Comparison of ENCODE assay signal across 8 cellular contexts in the genomic region with DNA sequence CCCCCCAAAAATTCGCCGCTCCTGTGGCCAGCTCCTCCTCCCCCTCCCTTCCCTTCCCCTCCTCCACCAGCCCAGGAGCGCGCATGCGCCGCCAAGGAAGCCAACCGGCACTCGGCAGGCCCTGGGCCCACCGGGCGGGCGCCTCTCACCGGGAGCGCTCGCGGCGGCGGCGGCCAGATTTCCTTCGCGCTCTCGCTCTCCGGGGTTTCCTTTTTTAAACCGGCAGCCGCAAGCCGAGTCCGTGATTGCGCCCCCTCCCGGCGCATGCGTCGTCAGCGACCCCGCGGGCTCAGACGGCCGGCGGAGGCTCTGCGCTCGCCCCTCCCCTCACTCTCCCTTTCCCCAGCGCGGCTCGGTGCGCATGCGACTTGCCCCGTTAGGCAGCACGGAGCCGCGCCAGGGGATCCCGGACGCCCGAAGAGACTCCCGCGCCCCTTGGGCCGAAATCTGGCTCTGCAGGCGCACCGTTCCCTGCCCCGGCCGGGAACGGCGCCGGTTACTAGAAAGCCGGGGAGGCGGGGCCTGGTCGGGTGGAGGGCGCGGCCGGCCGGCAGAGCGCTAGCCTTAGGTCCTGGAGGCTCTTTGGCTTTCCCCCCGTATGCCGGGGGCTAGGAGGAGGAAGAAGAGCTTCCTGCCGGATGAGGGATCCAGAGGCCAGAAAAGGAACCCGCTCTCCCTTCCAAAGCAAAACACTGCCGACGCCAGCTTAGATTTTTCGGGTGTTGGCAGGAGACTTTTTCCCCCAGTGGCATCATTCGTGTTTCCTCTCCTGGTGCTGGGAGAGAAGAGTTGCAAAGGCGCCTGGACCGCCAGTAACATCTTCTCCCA. TPM values are rescaled to one million over a fixed set of nuclear protein-coding genes. Genes with fewer than 3 reads are reported as not detected.
DNase-seq lines count a peak whose midpoint lies in the region; ATAC-seq and TF ChIP-seq lines count a peak whose summit lies in the region.

A gene with protein sequence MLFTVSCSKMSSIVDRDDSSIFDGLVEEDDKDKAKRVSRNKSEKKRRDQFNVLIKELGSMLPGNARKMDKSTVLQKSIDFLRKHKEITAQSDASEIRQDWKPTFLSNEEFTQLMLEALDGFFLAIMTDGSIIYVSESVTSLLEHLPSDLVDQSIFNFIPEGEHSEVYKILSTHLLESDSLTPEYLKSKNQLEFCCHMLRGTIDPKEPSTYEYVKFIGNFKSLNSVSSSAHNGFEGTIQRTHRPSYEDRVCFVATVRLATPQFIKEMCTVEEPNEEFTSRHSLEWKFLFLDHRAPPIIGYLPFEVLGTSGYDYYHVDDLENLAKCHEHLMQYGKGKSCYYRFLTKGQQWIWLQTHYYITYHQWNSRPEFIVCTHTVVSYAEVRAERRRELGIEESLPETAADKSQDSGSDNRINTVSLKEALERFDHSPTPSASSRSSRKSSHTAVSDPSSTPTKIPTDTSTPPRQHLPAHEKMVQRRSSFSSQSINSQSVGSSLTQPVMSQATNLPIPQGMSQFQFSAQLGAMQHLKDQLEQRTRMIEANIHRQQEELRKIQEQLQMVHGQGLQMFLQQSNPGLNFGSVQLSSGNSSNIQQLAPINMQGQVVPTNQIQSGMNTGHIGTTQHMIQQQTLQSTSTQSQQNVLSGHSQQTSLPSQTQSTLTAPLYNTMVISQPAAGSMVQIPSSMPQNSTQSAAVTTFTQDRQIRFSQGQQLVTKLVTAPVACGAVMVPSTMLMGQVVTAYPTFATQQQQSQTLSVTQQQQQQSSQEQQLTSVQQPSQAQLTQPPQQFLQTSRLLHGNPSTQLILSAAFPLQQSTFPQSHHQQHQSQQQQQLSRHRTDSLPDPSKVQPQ (minus strand): TSS at position 277 of the 828 bp plus-strand sequence. CDS start 64,124 bp downstream, outside the sequence.

- H3K4me3 ChIP-seq in DOHH2 (ENCODE audit: low read length), result peak within 1 kb of the TSS; percentile 87
- H3K4me3 ChIP-seq in KMS-11 (IDR thresholded peaks at IDR 0.05; ENCODE audit: insufficient read depth, low read depth, low read length), result peak within 1 kb of the TSS; percentile 91
- peak within 1 kb of the TSS; percentile 83 to 95 (median 88) for H3K4me3 ChIP-seq in Peyer's patch
- H3K4me3 ChIP-seq in fibroblast of lung (replicated peaks in 1 of 4; ENCODE audit: control extremely low read depth in 1 of 4, insufficient read depth in 1 of 4, low read depth in 3 of 4, low read length in 4 of 4), result peak within 1 kb of the TSS; percentile 52 to 94 (median 75)

- H3K4me1 ChIP-seq in DOHH2 (ENCODE audit: control insufficient read depth, low read length) (peaks cover 16% of the 10 kb centered on the region), KMS-11 (ENCODE audit: low read depth, poor library complexity, severe bottlenecking) (peaks cover 24% of the 10 kb centered on the region), Peyer's patch (peaks cover 0 to 17% (median 6%) of the 10 kb centered on the region in 4 donors), fibroblast of lung (ENCODE audit: control insufficient read depth, extremely low read depth, insufficient read depth, low read length) (peaks cover 13% of the 10 kb centered on the region)

- peak; percentile 54 to 72 for TF ChIP-seq POLR2A in Peyer's patch (IDR thresholded peaks at IDR 0.05)

- H3F3A ChIP-seq in DOHH2 (ENCODE audit: control insufficient read depth, insufficient read depth), result peaks cover 17% of the 10 kb centered on the region

- H3K9ac ChIP-seq in KMS-11, result peak within 1 kb of the TSS; percentile 85
- peak within 1 kb of the TSS; percentile 81 for H3K9ac ChIP-seq in fibroblast of lung (ENCODE audit: insufficient read depth, low read length)

- H2AFZ ChIP-seq in KMS-11 (ENCODE audit: low read depth), result peak within 1 kb of the TSS; percentile 90
- H2AFZ ChIP-seq in fibroblast of lung (ENCODE audit: low read length), result peak within 1 kb of the TSS; percentile 43

- ATAC-seq in GM21737 (IDR thresholded peaks at IDR 0.05; ENCODE audit: unreplicated experiment), result peak; percentile 70
- ATAC-seq in naive thymus-derived CD8-positive, alpha-beta T cell, result peak; percentile 72 to 73

- no peaks in the 10 kb centered on the region for H3K9me3 Mint-ChIP-seq in naive thymus-derived CD8-positive, alpha-beta T cell

- H3K36me3 Mint-ChIP-seq in naive thymus-derived CD8-positive, alpha-beta T cell, result no peaks in the 10 kb centered on the region

- peaks cover 11% of the 10 kb centered on the region; the same call in 1 of the 2 replicates for H4K20me1 ChIP-seq in DOHH2 (ENCODE audit: control insufficient read depth, insufficient read depth, low read depth, low read length)
- H4K20me1 ChIP-seq in KMS-11 (ENCODE audit: insufficient read depth), result no peaks in the 10 kb centered on the region
- no peaks in the 10 kb centered on the region for H4K20me1 ChIP-seq in fibroblast of lung (ENCODE audit: control insufficient read depth, extremely low read depth, insufficient read depth, low read length)

- H3K4me1 Mint-ChIP-seq in naive thymus-derived CD8-positive, alpha-beta T cell, result peaks cover 12 to 47% (median 40%) of the 10 kb centered on the region in 4 donors

- H3K27me3 Mint-ChIP-seq in naive thymus-derived CD8-positive, alpha-beta T cell, result peaks cover 0 to 3% (median 0%) of the 10 kb centered on the region in 5 donors

- peak; percentile 56 for TF ChIP-seq CTCF in DOHH2 (IDR thresholded peaks at IDR 0.05; ENCODE audit: low read depth, low read length, poor library complexity, severe bottlenecking)
- peak; percentile 56 for TF ChIP-seq CTCF in KMS-11 (conservative IDR thresholded peaks at IDR 0.05; ENCODE audit: low read depth, low read length)
- peak; percentile 31 to 77 (median 64) for TF ChIP-seq CTCF in Peyer's patch (IDR thresholded peaks at IDR 0.05)
- TF ChIP-seq CTCF in fibroblast of lung (conservative IDR thresholded peaks at IDR 0.05 in 1 of 2, IDR thresholded peaks at IDR 0.05 in 1 of 2; ENCODE audit: low read depth in 1 of 2, low read length in 2 of 2), result peak; percentile 34 to 36

- H3K4me3 Mint-ChIP-seq in naive thymus-derived CD8-positive, alpha-beta T cell, result peak within 1 kb of the TSS; percentile 84 to 96 (median 93)

- H3K36me3 ChIP-seq in DOHH2 (ENCODE audit: control insufficient read depth, low read length) (no peaks in the 10 kb centered on the region), KMS-11 (ENCODE audit: insufficient read depth) (no peaks in the 10 kb centered on the region), Peyer's patch (no peaks in the 10 kb centered on the region), fibroblast of lung (ENCODE audit: control insufficient read depth, insufficient read depth, low read length) (no peaks in the 10 kb centered on the region)

- H3K4me2 ChIP-seq in DOHH2 (ENCODE audit: low read length) (peak within 1 kb of the TSS; percentile 91), KMS-11 (peak within 1 kb of the TSS; percentile 93), fibroblast of lung (ENCODE audit: extremely low read depth, insufficient read depth, low read length) (peak within 1 kb of the TSS; percentile 42)

- H3K27me3 ChIP-seq in DOHH2 (ENCODE audit: control insufficient read depth, low read length) (peaks cover 28% of the 10 kb centered on the region), KMS-11 (ENCODE audit: insufficient read depth, low read depth) (no peaks in the 10 kb centered on the region), Peyer's patch (no peaks in the 10 kb centered on the region), fibroblast of lung (ENCODE audit: control insufficient read depth, insufficient read depth, low read length) (no peaks in the 10 kb centered on the region)

- H3K9me2 ChIP-seq in DOHH2 (replicated peaks; ENCODE audit: control insufficient read depth, low read length), result no peaks in the 10 kb centered on the region

- POLR2A ChIA-PET in naive thymus-derived CD8-positive, alpha-beta T cell (lab: Charles Lee), result interaction anchor here (0.8 to 2.6 kb wide), 8 partner anchors 37 to 401 kb away, joined by 3 to 16 read pairs (median 6); a partner anchor contains a TSS

- peak within 1 kb of the TSS; percentile 48 for H3K27ac ChIP-seq in DOHH2 (ENCODE audit: low read depth, low read length)
- H3K27ac ChIP-seq in KMS-11, result peak within 1 kb of the TSS; percentile 94
- peak within 1 kb of the TSS; percentile 97 to 98 (median 98) for H3K27ac ChIP-seq in Peyer's patch
- peak within 1 kb of the TSS; percentile 73 for H3K27ac ChIP-seq in fibroblast of lung (ENCODE audit: insufficient read depth, low read length)

- peak; percentile 77 to 92 (median 90) for DNase-seq in Peyer's patch
- peak; percentile 64 to 76 for DNase-seq in activated T-helper 1 cell treated with anti-CD3 and anti-CD28 coated beads, Interleukin-2, amount 50 U/mL, for 16 hours (ENCODE audit: low read depth in 1 of 2, low spot score in 1 of 2)
- DNase-seq in fibroblast of lung (ENCODE audit: low read depth in 2 of 2), result peak; percentile 85 to 91
- peak; percentile 73 to 91 (median 82) for DNase-seq in naive thymus-derived CD8-positive, alpha-beta T cell
- peak; percentile 75 to 91 (median 80) for DNase-seq in stimulated activated naive CD4-positive, alpha-beta T cell (lab: John Stamatoyannopoulos, UW)

- peak within 1 kb of the TSS; percentile 89 to 97 (median 92) for H3K27ac Mint-ChIP-seq in naive thymus-derived CD8-positive, alpha-beta T cell

- H3K79me2 ChIP-seq in DOHH2 (ENCODE audit: control insufficient read depth, low read length) (peaks cover 32% of the 10 kb centered on the region), KMS-11 (ENCODE audit: insufficient read depth, low read depth) (peaks cover 34% of the 10 kb centered on the region), fibroblast of lung (ENCODE audit: control insufficient read depth, insufficient read depth, low read length) (peaks cover 30% of the 10 kb centered on the region)

- H3K9me3 ChIP-seq in DOHH2 (ENCODE audit: control insufficient read depth, insufficient read depth, low read length) (peaks cover under 1% of the 10 kb centered on the region; the same call in 1 of the 2 replicates), Peyer's patch (no peaks in the 10 kb centered on the region), fibroblast of lung (ENCODE audit: control insufficient read depth, insufficient read depth, low read depth, low read length) (no peaks in the 10 kb centered on the region)

RNA-seq across cellular contexts. Expression of the gene that starts here (rescaled TPM):
- total RNA-seq in Peyer's patch (10 to 100 TPM; 23.0 to 32.1 (median 27.8) TPM), fibroblast of lung (17.7 and 27.4 TPM in 2 replicates)
- 25.8 and 26.1 TPM in 2 replicates for polyA plus RNA-seq in fibroblast of lung
- polyA plus RNA-seq in fibroblast of lung (2012), result 13.0 and 15.9 TPM in 2 replicates
- 9.3 and 54.4 TPM in 2 replicates for polyA minus RNA-seq in fibroblast of lung (ENCODE audit: low replicate concordance)
- 10 to 100 TPM; 10.9 to 12.6 TPM for total RNA-seq in naive thymus-derived CD8-positive, alpha-beta T cell
- polyA plus RNA-seq in naive thymus-derived CD8-positive, alpha-beta T cell, result 1 to 10 TPM; 4.8 to 5.2 (median 5.1) TPM

Comparison
In these comparisons a context has a peak if more than half of its experiments do, and no peak if none do; other contexts are left out.
1. Peak in every context shown above with its lines: DNase-seq, ATAC-seq, H3K4me3 ChIP-seq and H3K27ac ChIP-seq.
2. H3K27ac ChIP-seq: peak in every context shown above with its lines; median percentile 98 in Peyer's patch; 94 in KMS-11; 73 in fibroblast of lung; 48 in DOHH2.
3. H3K4me2 ChIP-seq: peak in every context shown above with its lines; median percentile 93 in KMS-11; 91 in DOHH2; 42 in fibroblast of lung.